ENCODE assay signal across 13 cellular contexts in the genomic region with DNA sequence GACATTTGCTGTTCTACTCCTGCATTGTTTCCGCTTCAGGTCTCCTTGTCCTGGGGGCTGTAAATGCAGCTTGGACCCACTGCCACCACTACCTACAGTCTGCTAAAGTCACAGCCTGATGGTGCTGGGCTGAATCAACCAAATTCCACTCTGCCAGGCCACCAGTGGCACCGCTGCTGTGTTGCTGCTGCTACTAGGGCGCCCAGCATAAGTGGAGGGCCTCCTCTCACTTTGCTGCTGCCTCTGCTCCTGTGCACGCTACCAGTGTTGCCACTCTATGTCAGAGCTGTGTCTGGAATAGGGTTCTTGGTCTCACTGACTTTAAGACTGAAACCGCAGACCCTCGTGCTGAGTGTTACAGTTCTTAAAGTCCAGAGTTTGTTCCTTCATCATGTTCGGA. TPM values are rescaled to one million over a fixed set of nuclear protein-coding genes. Genes with fewer than 3 reads are reported as not detected.
A peak's percentile ranks its signal among the peaks of the same experiment; 100 is the strongest.
DNase-seq lines count a peak whose midpoint lies in the region; ATAC-seq and TF ChIP-seq lines count a peak whose summit lies in the region.
"Had no signal": no experiment of that assay in that cellular context is flagged by ENCODE, and none has a peak within 500 bp of the region (broad histone marks: within the 10 kb centered on the region; RNA-seq: fewer than 3 reads in every experiment).

No MANE protein-coding gene starts in this region.

- CTCF ChIA-PET in CD4-positive, alpha-beta T cell (lab: Charles Lee): interaction anchor here (1.4 to 2.4 kb wide), 2 partner anchors 25 to 76 kb away, joined by 3 to 11 read pairs; a partner anchor contains a TSS

- peaks cover 11% of the 10 kb centered on the region; the same call in 1 of the 2 replicates for H3F3A ChIP-seq in GM23248 (ENCODE audit: insufficient read depth)

- no peaks in the 10 kb centered on the region for H3K9me2 ChIP-seq in GM23248 (ENCODE audit: insufficient read depth)

- in situ Hi-C loops in GM23248 (cut with MboI): no loop called here

- no peak overlapping the region for H3K27ac ChIP-seq in CD4-positive, alpha-beta T cell (ENCODE audit: low read depth, low read length)
- no peak overlapping the region for H3K27ac ChIP-seq in GM23248

- H3K4me1 ChIP-seq in GM23248 (ENCODE audit: insufficient read depth): peaks cover 21% of the 10 kb centered on the region

- H3K27me3 ChIP-seq in CD4-positive, alpha-beta T cell (ENCODE audit: control insufficient read depth, insufficient read depth, low read length): no peaks in the 10 kb centered on the region
- H3K27me3 ChIP-seq in GM23248 (replicated peaks; ENCODE audit: insufficient read depth): no peaks in the 10 kb centered on the region

- no peaks in the 10 kb centered on the region for H3K9me3 Mint-ChIP-seq in CD4-positive, alpha-beta T cell
- H3K9me3 Mint-ChIP-seq in activated T-helper 17 cell treated with anti-CD3 and anti-CD28 coated beads, Interleukin-2, amount 50 U/mL, for 72 hours: no peaks in the 10 kb centered on the region
- H3K9me3 Mint-ChIP-seq in nephron: no peaks in the 10 kb centered on the region

- H3K4me1 Mint-ChIP-seq in CD4-positive, alpha-beta T cell (ENCODE audit: low read depth): peaks cover 39% of the 10 kb centered on the region
- peaks cover 5% of the 10 kb centered on the region for H3K4me1 Mint-ChIP-seq in activated T-helper 17 cell treated with anti-CD3 and anti-CD28 coated beads, Interleukin-2, amount 50 U/mL, for 72 hours
- H3K4me1 Mint-ChIP-seq in nephron: peaks cover 8% of the 10 kb centered on the region

- H3K36me3 ChIP-seq in GM23248 (ENCODE audit: low read depth): peaks cover 6% of the 10 kb centered on the region

- peak overlapping the region; percentile 86 for H3K27ac Mint-ChIP-seq in CD4-positive, alpha-beta T cell
- H3K27ac Mint-ChIP-seq in activated T-helper 17 cell treated with anti-CD3 and anti-CD28 coated beads, Interleukin-2, amount 50 U/mL, for 72 hours: peak overlapping the region; percentile 100
- H3K27ac Mint-ChIP-seq in nephron: peak overlapping the region; percentile 97 to 99 (median 97)

- no peaks in the 10 kb centered on the region for H3K9me3 ChIP-seq in CD4-positive, alpha-beta T cell (ENCODE audit: control insufficient read depth, low read length)
- no peaks in the 10 kb centered on the region for H3K9me3 ChIP-seq in GM23248 (ENCODE audit: low read depth)
- H3K9me3 ChIP-seq: esophagus muscularis mucosa, psoas muscle, thoracic aorta had no signal

- intact Hi-C loops in CD4-positive, alpha-beta T cell (cut with DNase I, micrococcal nuclease): loop anchor here in 1 of 2 experiments (5.0 to 10.0 kb wide), 4 partner anchors 200 to 1123 kb away; a partner anchor contains a TSS

- no peak overlapping the region for H3K9ac ChIP-seq in GM23248

- H4K20me1 ChIP-seq in GM23248 (ENCODE audit: insufficient read depth): no peaks in the 10 kb centered on the region

- no peak for DNase-seq in CD4-positive, alpha-beta T cell
- DNase-seq in GM23248 (no peak), SKM-1 (lab: John Stamatoyannopoulos, UW; ENCODE audit: unreplicated experiment) (no peak), NCI-H345 (lab: John Stamatoyannopoulos, UW) (no peak)
- DNase-seq: amniotic stem cell, head of caudate nucleus, NCI-H2171, psoas muscle had no signal

- no peak overlapping the region for H3K4me3 ChIP-seq in GM23248

- H3K27me3 Mint-ChIP-seq in CD4-positive, alpha-beta T cell: no peaks in the 10 kb centered on the region
- H3K27me3 Mint-ChIP-seq in activated T-helper 17 cell treated with anti-CD3 and anti-CD28 coated beads, Interleukin-2, amount 50 U/mL, for 72 hours: no peaks in the 10 kb centered on the region
- no peaks in the 10 kb centered on the region for H3K27me3 Mint-ChIP-seq in nephron (ENCODE audit: low read depth)

- H3K79me2 ChIP-seq in GM23248 (ENCODE audit: insufficient read depth): peaks cover 35% of the 10 kb centered on the region

- WGBS in GM23248 (ENCODE audit: low coverage in 1 of 2, low lambda C conversion rate in 2 of 2, missing lambda C conversion rate in 2 of 2), 2 experiments: 95 to 97% methylated on average over 7 of the region's 7 CpGs

- TF ChIP-seq CTCF in CD4-positive, alpha-beta T cell (IDR thresholded peaks at IDR 0.05): no peak
- TF ChIP-seq CTCF in nephron (IDR thresholded peaks at IDR 0.05; ENCODE audit: unreplicated experiment in 3 of 3): no peak

- POLR2A ChIA-PET in CD4-positive, alpha-beta T cell (lab: Charles Lee): interaction anchor here (1.8 to 5.5 kb wide), 2 partner anchors 75 to 276 kb away, joined by 6 to 48 read pairs; a partner anchor contains a TSS

- peaks cover 18% of the 10 kb centered on the region for H3K36me3 Mint-ChIP-seq in CD4-positive, alpha-beta T cell (ENCODE audit: low read depth)
- H3K36me3 Mint-ChIP-seq in activated T-helper 17 cell treated with anti-CD3 and anti-CD28 coated beads, Interleukin-2, amount 50 U/mL, for 72 hours (ENCODE audit: low read depth): peaks cover 29% of the 10 kb centered on the region
- peaks cover 10% of the 10 kb centered on the region for H3K36me3 Mint-ChIP-seq in nephron (ENCODE audit: low read depth)

- no peak for ATAC-seq in CD4-positive, alpha-beta T cell (ENCODE audit: poor library complexity)
- no peak for ATAC-seq in activated T-helper 17 cell treated with anti-CD3 and anti-CD28 coated beads, Interleukin-2, amount 50 U/mL, for 72 hours (replicated peaks)
- ATAC-seq in HG03442 (IDR thresholded peaks at IDR 0.05; ENCODE audit: unreplicated experiment): no peak
- ATAC-seq: psoas muscle had no signal

- peak overlapping the region; percentile 83; the same call in 1 of the 2 replicates for H2AFZ ChIP-seq in GM23248

- H3K4me2 ChIP-seq in GM23248 (ENCODE audit: unreplicated experiment): no peak overlapping the region

- H3K4me3 Mint-ChIP-seq in CD4-positive, alpha-beta T cell: peak overlapping the region; percentile 95
- peak overlapping the region; percentile 100 for H3K4me3 Mint-ChIP-seq in activated T-helper 17 cell treated with anti-CD3 and anti-CD28 coated beads, Interleukin-2, amount 50 U/mL, for 72 hours
- H3K4me3 Mint-ChIP-seq in nephron: peak overlapping the region; percentile 79 to 97 (median 92)

RNA-seq across cellular contexts. Expression of a gene that starts 1.4 kb away (rescaled TPM):
- 10 to 100 TPM; 49.6 to 55.1 TPM for total RNA-seq in CD4-positive, alpha-beta T cell
- 129 and 180 TPM in 2 replicates for total RNA-seq in GM23248 (2014; rRNA removed; shearing (Covaris generic))
- 241 and 257 TPM in 2 replicates for polyA plus RNA-seq in GM23248 (2016; fragmentation: Nextera tagmentation; extraction: Ambion mirVana)
- 100 to 1,000 TPM; 101 to 157 TPM for total RNA-seq in activated T-helper 17 cell treated with anti-CD3 and anti-CD28 coated beads, Interleukin-2, amount 50 U/mL, for 72 hours
